1 cellular context compared by ENCODE assay signal in the genomic region with DNA sequence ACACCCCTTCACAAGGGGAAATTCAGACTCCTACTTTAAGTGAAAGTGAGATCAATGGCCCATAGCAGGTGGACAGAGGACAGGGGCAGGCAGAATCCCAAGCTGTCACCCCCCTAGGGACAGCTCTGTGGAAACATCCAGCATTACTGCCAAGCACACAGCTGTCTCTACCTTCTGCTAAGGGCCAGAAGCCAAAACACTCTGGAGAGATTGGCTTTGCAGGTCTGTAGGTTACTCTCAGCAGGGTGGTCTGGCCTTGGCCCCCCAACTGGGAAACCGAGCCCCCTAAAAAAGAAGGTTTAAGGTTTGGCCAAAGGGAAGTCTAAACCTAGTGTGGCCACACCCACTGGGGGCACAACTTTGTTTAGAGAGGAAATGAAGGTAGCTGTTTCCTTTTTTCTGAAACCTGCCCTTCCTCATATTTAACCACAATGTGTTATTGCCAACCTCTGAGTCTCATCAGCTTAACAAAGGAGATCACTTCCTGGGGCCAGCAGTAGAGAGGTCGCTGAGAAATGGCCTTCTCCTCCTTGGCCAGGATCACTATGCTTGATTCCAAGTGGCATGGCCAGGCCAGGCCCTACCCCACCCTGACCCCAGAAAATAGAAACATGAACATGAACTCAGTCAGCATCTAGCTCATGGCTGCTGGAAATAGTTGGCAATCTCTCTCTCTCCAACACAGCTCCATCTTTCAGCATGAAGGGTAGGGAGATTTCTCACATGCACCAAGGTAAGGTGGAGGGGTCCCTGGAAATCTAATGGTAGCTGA.
TF ChIP-seq lines count a peak whose summit lies in the region.

No MANE protein-coding gene starts in this region.

TF ChIP-seq in K562, 482 proteins besides CTCF, POLR2A, EP300 and RAD21 (continued from another document and continues in another):
- TF ChIP-seq, protein P1, sequence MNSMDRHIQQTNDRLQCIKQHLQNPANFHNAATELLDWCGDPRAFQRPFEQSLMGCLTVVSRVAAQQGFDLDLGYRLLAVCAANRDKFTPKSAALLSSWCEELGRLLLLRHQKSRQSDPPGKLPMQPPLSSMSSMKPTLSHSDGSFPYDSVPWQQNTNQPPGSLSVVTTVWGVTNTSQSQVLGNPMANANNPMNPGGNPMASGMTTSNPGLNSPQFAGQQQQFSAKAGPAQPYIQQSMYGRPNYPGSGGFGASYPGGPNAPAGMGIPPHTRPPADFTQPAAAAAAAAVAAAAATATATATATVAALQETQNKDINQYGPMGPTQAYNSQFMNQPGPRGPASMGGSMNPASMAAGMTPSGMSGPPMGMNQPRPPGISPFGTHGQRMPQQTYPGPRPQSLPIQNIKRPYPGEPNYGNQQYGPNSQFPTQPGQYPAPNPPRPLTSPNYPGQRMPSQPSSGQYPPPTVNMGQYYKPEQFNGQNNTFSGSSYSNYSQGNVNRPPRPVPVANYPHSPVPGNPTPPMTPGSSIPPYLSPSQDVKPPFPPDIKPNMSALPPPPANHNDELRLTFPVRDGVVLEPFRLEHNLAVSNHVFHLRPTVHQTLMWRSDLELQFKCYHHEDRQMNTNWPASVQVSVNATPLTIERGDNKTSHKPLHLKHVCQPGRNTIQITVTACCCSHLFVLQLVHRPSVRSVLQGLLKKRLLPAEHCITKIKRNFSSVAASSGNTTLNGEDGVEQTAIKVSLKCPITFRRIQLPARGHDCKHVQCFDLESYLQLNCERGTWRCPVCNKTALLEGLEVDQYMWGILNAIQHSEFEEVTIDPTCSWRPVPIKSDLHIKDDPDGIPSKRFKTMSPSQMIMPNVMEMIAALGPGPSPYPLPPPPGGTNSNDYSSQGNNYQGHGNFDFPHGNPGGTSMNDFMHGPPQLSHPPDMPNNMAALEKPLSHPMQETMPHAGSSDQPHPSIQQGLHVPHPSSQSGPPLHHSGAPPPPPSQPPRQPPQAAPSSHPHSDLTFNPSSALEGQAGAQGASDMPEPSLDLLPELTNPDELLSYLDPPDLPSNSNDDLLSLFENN (IDR thresholded peaks at IDR 0.05; ENCODE audit: low read depth in 2 of 2, low read length in 2 of 2) = no peak
- TF ChIP-seq CBFA2T2 (conservative IDR thresholded peaks at IDR 0.05) (no peak), TAF1 (IDR thresholded peaks at IDR 0.05; ENCODE audit: control insufficient read depth, extremely low read depth, insufficient read depth, low read length, severe bottlenecking) (no peak), SPI1 (IDR thresholded peaks at IDR 0.05; ENCODE audit: borderline replicate concordance, low read depth, low read length) (0 out of 2 replicates have a peak, but pooled peaks have one; percentile 48), EZH2 (IDR thresholded peaks at IDR 0.05; ENCODE audit: borderline replicate concordance, low read depth, low read length) (0 out of 2 replicates have a peak, but pooled peaks have one; percentile 80), RBM15 (IDR thresholded peaks at IDR 0.05; ENCODE audit: insufficient read depth, low read length) (no peak), SMARCE1 (IDR thresholded peaks at IDR 0.05) (no peak), TEAD4 (IDR thresholded peaks at IDR 0.05; ENCODE audit: low read length) (no peak), TEAD4 (CRISPR knock-in tag; IDR thresholded peaks at IDR 0.05; ENCODE audit: borderline replicate concordance) (no peak), KDM5B (IDR thresholded peaks at IDR 0.05; ENCODE audit: insufficient replicate concordance, low read depth, low read length) (peak; percentile 38), ZNF165 (CRISPR knock-in tag; IDR thresholded peaks at IDR 0.05; ENCODE audit: borderline replicate concordance) (no peak), KDM4B (IDR thresholded peaks at IDR 0.05; ENCODE audit: borderline replicate concordance in 2 of 2, low read depth in 1 of 2) (no peak), HSF4 (CRISPR knock-in tag; IDR thresholded peaks at IDR 0.05; ENCODE audit: borderline replicate concordance) (no peak), SRSF3 (IDR thresholded peaks at IDR 0.05; ENCODE audit: insufficient read depth, low read length) (no peak), ZNF778 (CRISPR knock-in tag; IDR thresholded peaks at IDR 0.05) (no peak), SP2 (IDR thresholded peaks at IDR 0.05; ENCODE audit: extremely low read depth, low read depth, low read length, poor library complexity, severe bottlenecking) (no peak), SMAD1 (IDR thresholded peaks at IDR 0.05; ENCODE audit: low read depth, low read length, partially characterized antibody) (no peak), BMI1 (IDR thresholded peaks at IDR 0.05; ENCODE audit: low read length) (no peak), ZNF780A (CRISPR knock-in tag; IDR thresholded peaks at IDR 0.05) (no peak), ZNF12 (CRISPR knock-in tag; IDR thresholded peaks at IDR 0.05) (peak; percentile 52; the same call in 1 of the 2 replicates), HNRNPLL (IDR thresholded peaks at IDR 0.05; ENCODE audit: low read depth, low read length, poor library complexity, severe bottlenecking) (no peak), PURB (CRISPR knock-in tag; IDR thresholded peaks at IDR 0.05; ENCODE audit: low read depth) (0 out of 2 replicates have a peak, but pooled peaks have one; percentile 91), NR4A1 (CRISPR knock-in tag; IDR thresholded peaks at IDR 0.05) (no peak), NR4A1 (tag; IDR thresholded peaks at IDR 0.05) (no peak), NCOR1 (IDR thresholded peaks at IDR 0.05) (no peak), SIRT6 (IDR thresholded peaks at IDR 0.05; ENCODE audit: low read depth, low read length) (no peak), CREB1 (IDR thresholded peaks at IDR 0.05) (no peak), CREB1 (CRISPR knock-in tag; IDR thresholded peaks at IDR 0.05) (no peak), HNRNPUL1 (IDR thresholded peaks at IDR 0.05; ENCODE audit: low read length) (no peak), XRCC5 (IDR thresholded peaks at IDR 0.05; ENCODE audit: low read depth, low read length) (no peak), BRCA1 (IDR thresholded peaks at IDR 0.05) (no peak), BRCA1 (CRISPR knock-in tag; IDR thresholded peaks at IDR 0.05) (0 out of 2 replicates have a peak, but pooled peaks have one; percentile 10), TCF3 (CRISPR knock-in tag; IDR thresholded peaks at IDR 0.05) (no peak), KAT8 (IDR thresholded peaks at IDR 0.05; ENCODE audit: low read depth) (no peak), ZNF282 (CRISPR knock-in tag; IDR thresholded peaks at IDR 0.05) (0 out of 2 replicates have a peak, but pooled peaks have one; percentile 26), DNMT1 (IDR thresholded peaks at IDR 0.05) (no peak), NBN (IDR thresholded peaks at IDR 0.05; ENCODE audit: low read depth) (no peak)
- TF ChIP-seq, protein P2, sequence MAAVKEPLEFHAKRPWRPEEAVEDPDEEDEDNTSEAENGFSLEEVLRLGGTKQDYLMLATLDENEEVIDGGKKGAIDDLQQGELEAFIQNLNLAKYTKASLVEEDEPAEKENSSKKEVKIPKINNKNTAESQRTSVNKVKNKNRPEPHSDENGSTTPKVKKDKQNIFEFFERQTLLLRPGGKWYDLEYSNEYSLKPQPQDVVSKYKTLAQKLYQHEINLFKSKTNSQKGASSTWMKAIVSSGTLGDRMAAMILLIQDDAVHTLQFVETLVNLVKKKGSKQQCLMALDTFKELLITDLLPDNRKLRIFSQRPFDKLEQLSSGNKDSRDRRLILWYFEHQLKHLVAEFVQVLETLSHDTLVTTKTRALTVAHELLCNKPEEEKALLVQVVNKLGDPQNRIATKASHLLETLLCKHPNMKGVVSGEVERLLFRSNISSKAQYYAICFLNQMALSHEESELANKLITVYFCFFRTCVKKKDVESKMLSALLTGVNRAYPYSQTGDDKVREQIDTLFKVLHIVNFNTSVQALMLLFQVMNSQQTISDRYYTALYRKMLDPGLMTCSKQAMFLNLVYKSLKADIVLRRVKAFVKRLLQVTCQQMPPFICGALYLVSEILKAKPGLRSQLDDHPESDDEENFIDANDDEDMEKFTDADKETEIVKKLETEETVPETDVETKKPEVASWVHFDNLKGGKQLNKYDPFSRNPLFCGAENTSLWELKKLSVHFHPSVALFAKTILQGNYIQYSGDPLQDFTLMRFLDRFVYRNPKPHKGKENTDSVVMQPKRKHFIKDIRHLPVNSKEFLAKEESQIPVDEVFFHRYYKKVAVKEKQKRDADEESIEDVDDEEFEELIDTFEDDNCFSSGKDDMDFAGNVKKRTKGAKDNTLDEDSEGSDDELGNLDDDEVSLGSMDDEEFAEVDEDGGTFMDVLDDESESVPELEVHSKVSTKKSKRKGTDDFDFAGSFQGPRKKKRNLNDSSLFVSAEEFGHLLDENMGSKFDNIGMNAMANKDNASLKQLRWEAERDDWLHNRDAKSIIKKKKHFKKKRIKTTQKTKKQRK (IDR thresholded peaks at IDR 0.05; ENCODE audit: borderline replicate concordance, low read depth, low read length) = no peak
- TF ChIP-seq, protein P3, sequence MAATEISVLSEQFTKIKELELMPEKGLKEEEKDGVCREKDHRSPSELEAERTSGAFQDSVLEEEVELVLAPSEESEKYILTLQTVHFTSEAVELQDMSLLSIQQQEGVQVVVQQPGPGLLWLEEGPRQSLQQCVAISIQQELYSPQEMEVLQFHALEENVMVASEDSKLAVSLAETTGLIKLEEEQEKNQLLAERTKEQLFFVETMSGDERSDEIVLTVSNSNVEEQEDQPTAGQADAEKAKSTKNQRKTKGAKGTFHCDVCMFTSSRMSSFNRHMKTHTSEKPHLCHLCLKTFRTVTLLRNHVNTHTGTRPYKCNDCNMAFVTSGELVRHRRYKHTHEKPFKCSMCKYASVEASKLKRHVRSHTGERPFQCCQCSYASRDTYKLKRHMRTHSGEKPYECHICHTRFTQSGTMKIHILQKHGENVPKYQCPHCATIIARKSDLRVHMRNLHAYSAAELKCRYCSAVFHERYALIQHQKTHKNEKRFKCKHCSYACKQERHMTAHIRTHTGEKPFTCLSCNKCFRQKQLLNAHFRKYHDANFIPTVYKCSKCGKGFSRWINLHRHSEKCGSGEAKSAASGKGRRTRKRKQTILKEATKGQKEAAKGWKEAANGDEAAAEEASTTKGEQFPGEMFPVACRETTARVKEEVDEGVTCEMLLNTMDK (IDR thresholded peaks at IDR 0.05; ENCODE audit: borderline replicate concordance, insufficient read depth, low read depth, low read length, poor library complexity, severe bottlenecking) = no peak
- TF ChIP-seq, protein P4, sequence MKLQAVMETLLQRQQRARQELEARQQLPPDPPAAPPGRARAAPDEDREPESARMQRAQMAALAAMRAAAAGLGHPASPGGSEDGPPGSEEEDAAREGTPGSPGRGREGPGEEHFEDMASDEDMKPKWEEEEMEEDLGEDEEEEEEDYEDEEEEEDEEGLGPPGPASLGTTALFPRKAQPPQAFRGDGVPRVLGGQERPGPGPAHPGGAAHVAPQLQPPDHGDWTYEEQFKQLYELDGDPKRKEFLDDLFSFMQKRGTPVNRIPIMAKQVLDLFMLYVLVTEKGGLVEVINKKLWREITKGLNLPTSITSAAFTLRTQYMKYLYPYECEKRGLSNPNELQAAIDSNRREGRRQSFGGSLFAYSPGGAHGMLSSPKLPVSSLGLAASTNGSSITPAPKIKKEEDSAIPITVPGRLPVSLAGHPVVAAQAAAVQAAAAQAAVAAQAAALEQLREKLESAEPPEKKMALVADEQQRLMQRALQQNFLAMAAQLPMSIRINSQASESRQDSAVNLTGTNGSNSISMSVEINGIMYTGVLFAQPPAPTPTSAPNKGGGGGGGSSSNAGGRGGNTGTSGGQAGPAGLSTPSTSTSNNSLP (IDR thresholded peaks at IDR 0.05; ENCODE audit: borderline replicate concordance, low read depth, low read length) = no peak
- TF ChIP-seq, protein P5, sequence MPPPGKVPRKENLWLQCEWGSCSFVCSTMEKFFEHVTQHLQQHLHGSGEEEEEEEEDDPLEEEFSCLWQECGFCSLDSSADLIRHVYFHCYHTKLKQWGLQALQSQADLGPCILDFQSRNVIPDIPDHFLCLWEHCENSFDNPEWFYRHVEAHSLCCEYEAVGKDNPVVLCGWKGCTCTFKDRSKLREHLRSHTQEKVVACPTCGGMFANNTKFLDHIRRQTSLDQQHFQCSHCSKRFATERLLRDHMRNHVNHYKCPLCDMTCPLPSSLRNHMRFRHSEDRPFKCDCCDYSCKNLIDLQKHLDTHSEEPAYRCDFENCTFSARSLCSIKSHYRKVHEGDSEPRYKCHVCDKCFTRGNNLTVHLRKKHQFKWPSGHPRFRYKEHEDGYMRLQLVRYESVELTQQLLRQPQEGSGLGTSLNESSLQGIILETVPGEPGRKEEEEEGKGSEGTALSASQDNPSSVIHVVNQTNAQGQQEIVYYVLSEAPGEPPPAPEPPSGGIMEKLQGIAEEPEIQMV (tag; conservative IDR thresholded peaks at IDR 0.05; ENCODE audit: low read depth) = no peak
- TF ChIP-seq, protein P6, sequence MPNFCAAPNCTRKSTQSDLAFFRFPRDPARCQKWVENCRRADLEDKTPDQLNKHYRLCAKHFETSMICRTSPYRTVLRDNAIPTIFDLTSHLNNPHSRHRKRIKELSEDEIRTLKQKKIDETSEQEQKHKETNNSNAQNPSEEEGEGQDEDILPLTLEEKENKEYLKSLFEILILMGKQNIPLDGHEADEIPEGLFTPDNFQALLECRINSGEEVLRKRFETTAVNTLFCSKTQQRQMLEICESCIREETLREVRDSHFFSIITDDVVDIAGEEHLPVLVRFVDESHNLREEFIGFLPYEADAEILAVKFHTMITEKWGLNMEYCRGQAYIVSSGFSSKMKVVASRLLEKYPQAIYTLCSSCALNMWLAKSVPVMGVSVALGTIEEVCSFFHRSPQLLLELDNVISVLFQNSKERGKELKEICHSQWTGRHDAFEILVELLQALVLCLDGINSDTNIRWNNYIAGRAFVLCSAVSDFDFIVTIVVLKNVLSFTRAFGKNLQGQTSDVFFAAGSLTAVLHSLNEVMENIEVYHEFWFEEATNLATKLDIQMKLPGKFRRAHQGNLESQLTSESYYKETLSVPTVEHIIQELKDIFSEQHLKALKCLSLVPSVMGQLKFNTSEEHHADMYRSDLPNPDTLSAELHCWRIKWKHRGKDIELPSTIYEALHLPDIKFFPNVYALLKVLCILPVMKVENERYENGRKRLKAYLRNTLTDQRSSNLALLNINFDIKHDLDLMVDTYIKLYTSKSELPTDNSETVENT (CRISPR knock-in tag; IDR thresholded peaks at IDR 0.05) = 0 out of 2 replicates have a peak, but pooled peaks have one; percentile 32
- TF ChIP-seq, protein P7, sequence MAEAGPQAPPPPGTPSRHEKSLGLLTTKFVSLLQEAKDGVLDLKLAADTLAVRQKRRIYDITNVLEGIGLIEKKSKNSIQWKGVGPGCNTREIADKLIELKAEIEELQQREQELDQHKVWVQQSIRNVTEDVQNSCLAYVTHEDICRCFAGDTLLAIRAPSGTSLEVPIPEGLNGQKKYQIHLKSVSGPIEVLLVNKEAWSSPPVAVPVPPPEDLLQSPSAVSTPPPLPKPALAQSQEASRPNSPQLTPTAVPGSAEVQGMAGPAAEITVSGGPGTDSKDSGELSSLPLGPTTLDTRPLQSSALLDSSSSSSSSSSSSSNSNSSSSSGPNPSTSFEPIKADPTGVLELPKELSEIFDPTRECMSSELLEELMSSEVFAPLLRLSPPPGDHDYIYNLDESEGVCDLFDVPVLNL (CRISPR knock-in tag; IDR thresholded peaks at IDR 0.05; ENCODE audit: low read depth) = peak; percentile 66; the same call in 1 of the 2 replicates
- TF ChIP-seq, protein P8, sequence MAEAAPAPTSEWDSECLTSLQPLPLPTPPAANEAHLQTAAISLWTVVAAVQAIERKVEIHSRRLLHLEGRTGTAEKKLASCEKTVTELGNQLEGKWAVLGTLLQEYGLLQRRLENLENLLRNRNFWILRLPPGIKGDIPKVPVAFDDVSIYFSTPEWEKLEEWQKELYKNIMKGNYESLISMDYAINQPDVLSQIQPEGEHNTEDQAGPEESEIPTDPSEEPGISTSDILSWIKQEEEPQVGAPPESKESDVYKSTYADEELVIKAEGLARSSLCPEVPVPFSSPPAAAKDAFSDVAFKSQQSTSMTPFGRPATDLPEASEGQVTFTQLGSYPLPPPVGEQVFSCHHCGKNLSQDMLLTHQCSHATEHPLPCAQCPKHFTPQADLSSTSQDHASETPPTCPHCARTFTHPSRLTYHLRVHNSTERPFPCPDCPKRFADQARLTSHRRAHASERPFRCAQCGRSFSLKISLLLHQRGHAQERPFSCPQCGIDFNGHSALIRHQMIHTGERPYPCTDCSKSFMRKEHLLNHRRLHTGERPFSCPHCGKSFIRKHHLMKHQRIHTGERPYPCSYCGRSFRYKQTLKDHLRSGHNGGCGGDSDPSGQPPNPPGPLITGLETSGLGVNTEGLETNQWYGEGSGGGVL (CRISPR knock-in tag; IDR thresholded peaks at IDR 0.05) = no peak
